ENCODE assay signal across 8 cellular contexts in genomic region chr6:158869010-158869603, GRCh38. TPM values are rescaled to one million over a fixed set of nuclear protein-coding genes. Genes with fewer than 3 reads are reported as not detected.
A peak's percentile ranks its signal among the peaks of the same experiment; 100 is the strongest.
DNase-seq lines count a peak whose midpoint lies in the region; ATAC-seq and TF ChIP-seq lines count a peak whose summit lies in the region.

No MANE protein-coding gene starts in this region.

- peak overlapping the region; percentile 80 to 90 for H3K4me3 Mint-ChIP-seq in effector memory CD8-positive, alpha-beta T cell
- peak overlapping the region; percentile 83 to 96 (median 92) for H3K4me3 Mint-ChIP-seq in naive thymus-derived CD4-positive, alpha-beta T cell

- H2AFZ ChIP-seq in PC-3 (ENCODE audit: low read length), result peak overlapping the region; percentile 81

- peak overlapping the region; percentile 56 for H3K4me3 ChIP-seq in PC-3 (ENCODE audit: low read length)
- peak overlapping the region; percentile 57 for H3K4me3 ChIP-seq in naive thymus-derived CD4-positive, alpha-beta T cell (ENCODE audit: low read length)

- H3K27ac Mint-ChIP-seq in effector memory CD8-positive, alpha-beta T cell, result peak overlapping the region; percentile 99 to 100
- H3K27ac Mint-ChIP-seq in naive thymus-derived CD4-positive, alpha-beta T cell, result peak overlapping the region; percentile 98 to 100 (median 100)

- no peak for TF ChIP-seq CTCF in PC-3 (conservative IDR thresholded peaks at IDR 0.05; ENCODE audit: low read depth, low read length)

- H3K27me3 ChIP-seq in PC-3 (ENCODE audit: low read length), result no peaks in the 10 kb centered on the region
- H3K27me3 ChIP-seq in naive thymus-derived CD4-positive, alpha-beta T cell (ENCODE audit: control insufficient read depth in 2 of 2, insufficient read depth in 2 of 2, low read length in 2 of 2), result no peaks in the 10 kb centered on the region

- peak overlapping the region; percentile 77 for H3K9ac ChIP-seq in PC-3 (ENCODE audit: low read length)

- peak overlapping the region; percentile 89 for H3K27ac ChIP-seq in PC-3 (ENCODE audit: low read length)
- H3K27ac ChIP-seq in naive thymus-derived CD4-positive, alpha-beta T cell (ENCODE audit: low read depth, low read length), result peak overlapping the region; percentile 98

- CTCF ChIA-PET in PC-3 (lab: Charles Lee), result interaction anchor here (0.6 kb wide), 1 partner anchor 61 kb away, joined by 8 read pairs; no protein-coding TSS in a partner anchor
- CTCF ChIA-PET in naive thymus-derived CD4-positive, alpha-beta T cell (lab: Charles Lee), result interaction anchor here (1.1 to 1.7 kb wide), 5 partner anchors 15 to 123 kb away, joined by 3 to 9 read pairs (median 7); no protein-coding TSS in a partner anchor

- peaks cover 19 to 26% of the 10 kb centered on the region in 2 donors for H3K4me1 Mint-ChIP-seq in effector memory CD8-positive, alpha-beta T cell (ENCODE audit: low read depth in 2 of 2)
- H3K4me1 Mint-ChIP-seq in naive thymus-derived CD4-positive, alpha-beta T cell, result peaks cover 7 to 45% (median 25%) of the 10 kb centered on the region in 7 donors

- no peaks in the 10 kb centered on the region for H3K79me2 ChIP-seq in PC-3 (ENCODE audit: low read length)

- peaks cover 19% of the 10 kb centered on the region for H3K4me1 ChIP-seq in PC-3 (ENCODE audit: insufficient read depth, low read length)
- H3K4me1 ChIP-seq in naive thymus-derived CD4-positive, alpha-beta T cell (ENCODE audit: control insufficient read depth in 2 of 2, insufficient read depth in 2 of 2, low read length in 2 of 2), result peaks cover 16 to 18% of the 10 kb centered on the region in 2 donors

- peaks cover 29% of the 10 kb centered on the region for H3K36me3 Mint-ChIP-seq in effector memory CD8-positive, alpha-beta T cell (ENCODE audit: insufficient read depth)
- H3K36me3 Mint-ChIP-seq in naive thymus-derived CD4-positive, alpha-beta T cell, result peaks cover 0 to 3% (median 0%) of the 10 kb centered on the region in 5 donors

- intact Hi-C loops in Right ventricle myocardium superior (cut with DNase I), result no loop called here
- intact Hi-C loops in left ventricle myocardium superior (cut with micrococcal nuclease), result no loop called here
- intact Hi-C loops in PC-3 (cut with micrococcal nuclease), result loop anchor here (1.0 to 5.0 kb wide), 3 partner anchors 16 to 103 kb away; no protein-coding TSS in a partner anchor
- intact Hi-C loops in naive thymus-derived CD4-positive, alpha-beta T cell (cut with micrococcal nuclease), result loop anchor here (1.0 to 5.0 kb wide), 12 partner anchors 16 to 238 kb away; partner anchors contain the start of gene EZR (in 1 of the 2)

- H3K9me3 ChIP-seq in PC-3 (ENCODE audit: low read length), result no peaks in the 10 kb centered on the region
- H3K9me3 ChIP-seq in naive thymus-derived CD4-positive, alpha-beta T cell (ENCODE audit: control insufficient read depth in 2 of 3, low read length in 3 of 3), result no peaks in the 10 kb centered on the region

- no peak for DNase-seq in Right ventricle myocardium superior
- DNase-seq in left ventricle myocardium superior, result no peak
- peak; percentile 38 for DNase-seq in PC-3
- no peak for DNase-seq in effector memory CD8-positive, alpha-beta T cell
- DNase-seq in naive thymus-derived CD4-positive, alpha-beta T cell, result no peak
- no peak for DNase-seq in activated CD8-positive, alpha-beta memory T cell treated with anti-CD3 and anti-CD28 coated beads, Interleukin-2, amount 50 U/mL, for 48 hours
- no peak for DNase-seq in T1000 (lab: John Stamatoyannopoulos, UW)

- ATAC-seq in Right ventricle myocardium superior (ENCODE audit: poor library complexity) (peak; percentile 64), left ventricle myocardium superior (no peak), HG03354 (IDR thresholded peaks at IDR 0.05; ENCODE audit: poor library complexity, severe bottlenecking, unreplicated experiment) (peak; percentile 43), PC-3 (peak; percentile 47)
- ATAC-seq in effector memory CD8-positive, alpha-beta T cell (replicated peaks), result peak; percentile 56
- ATAC-seq in naive thymus-derived CD4-positive, alpha-beta T cell, result peak; percentile 66

- TSS peak; percentile 96 for BruUV-seq in PC-3 (replicated peaks; lab: Mats Ljungman, UMichigan)

- no peaks in the 10 kb centered on the region for H4K20me1 ChIP-seq in PC-3 (ENCODE audit: low read length)

- no peaks in the 10 kb centered on the region for H3K9me2 ChIP-seq in PC-3 (replicated peaks; ENCODE audit: low read length)

- H3F3A ChIP-seq in PC-3 (ENCODE audit: low read length, unreplicated experiment), result no peaks in the 10 kb centered on the region

- POLR2A ChIA-PET in PC-3 (lab: Charles Lee; ENCODE audit: unreplicated experiment), result interaction anchor here (0.6 to 1.8 kb wide), 6 partner anchors 15 to 119 kb away, joined by 3 to 17 read pairs (median 4); no protein-coding TSS in a partner anchor
- POLR2A ChIA-PET in naive thymus-derived CD4-positive, alpha-beta T cell (lab: Charles Lee), result interaction anchor here (0.6 to 7.7 kb wide), 34 partner anchors 10 to 305 kb away, joined by 3 to 219 read pairs (median 5); partner anchors contain the start of genes DYNLT1, EZR and SYTL3

- H3K9me3 Mint-ChIP-seq in effector memory CD8-positive, alpha-beta T cell, result no peaks in the 10 kb centered on the region
- H3K9me3 Mint-ChIP-seq in naive thymus-derived CD4-positive, alpha-beta T cell, result peaks cover 0 to 8% (median 0%) of the 10 kb centered on the region in 11 donors

- H3K36me3 ChIP-seq in PC-3 (ENCODE audit: low read depth, low read length), result no peaks in the 10 kb centered on the region
- H3K36me3 ChIP-seq in naive thymus-derived CD4-positive, alpha-beta T cell (ENCODE audit: control insufficient read depth in 2 of 3, insufficient read depth in 3 of 3, low read length in 3 of 3), result no peaks in the 10 kb centered on the region

- no peaks in the 10 kb centered on the region for H3K27me3 Mint-ChIP-seq in effector memory CD8-positive, alpha-beta T cell
- peaks cover 0 to 4% (median 0%) of the 10 kb centered on the region in 5 donors for H3K27me3 Mint-ChIP-seq in naive thymus-derived CD4-positive, alpha-beta T cell

- peak overlapping the region; percentile 74 for H3K4me2 ChIP-seq in PC-3 (ENCODE audit: low read length)

RNA-seq across cellular contexts. Expression of gene EZR, which starts 49.9 kb away (rescaled TPM):
- total RNA-seq in Right ventricle myocardium superior, result 197 TPM
- 195 TPM for total RNA-seq in left ventricle myocardium superior
- 182 and 200 TPM in 2 replicates for total RNA-seq in PC-3 (2014; rRNA removed)
- total RNA-seq in naive thymus-derived CD4-positive, alpha-beta T cell, result 100 to 1,000 TPM; 132 to 201 (median 163) TPM
- 100 to 1,000 TPM; 115 to 140 TPM for polyA plus RNA-seq in naive thymus-derived CD4-positive, alpha-beta T cell

Comparison
In these comparisons a context has a peak if more than half of its experiments do, and no peak if none do; other contexts are left out.
1. intact Hi-C loops: an anchor here in PC-3 (1.0 to 5.0 kb wide) and naive thymus-derived CD4-positive, alpha-beta T cell (1.0 to 5.0 kb wide); none called in Right ventricle myocardium superior and left ventricle myocardium superior.